ENCODE assay signal across 2 cellular contexts in the genomic region with DNA sequence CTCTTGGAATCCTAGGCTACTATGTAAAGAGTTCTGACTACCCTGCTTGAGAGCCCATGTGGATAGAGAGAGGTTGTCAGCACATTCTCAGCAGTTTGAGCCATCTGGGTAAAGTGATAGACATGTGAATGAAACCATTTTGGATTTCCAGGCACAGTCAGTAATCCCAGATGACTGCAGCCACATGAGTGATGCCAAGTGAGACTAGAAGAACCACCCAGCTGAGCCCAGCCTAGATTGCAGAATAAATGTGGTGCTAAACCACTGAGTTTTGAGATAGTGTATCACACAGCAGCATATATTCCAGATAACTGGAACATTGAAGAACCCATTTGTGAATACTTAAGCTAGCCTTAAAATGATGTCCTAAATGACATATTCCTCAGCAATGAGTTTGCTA.
TF ChIP-seq lines count a peak whose summit lies in the region.

No MANE protein-coding gene starts in this region.

TF ChIP-seq in HepG2, 621 proteins besides CTCF, POLR2A, EP300 and RAD21 (continued from another document):
- TF ChIP-seq ZNF275 (CRISPR knock-in tag; IDR thresholded peaks at IDR 0.05; ENCODE audit: borderline replicate concordance) (no peak), TSC22D2 (CRISPR knock-in tag; IDR thresholded peaks at IDR 0.05; ENCODE audit: borderline replicate concordance) (no peak), TBP (CRISPR knock-in tag; IDR thresholded peaks at IDR 0.05) (no peak), ETS1 (CRISPR knock-in tag; IDR thresholded peaks at IDR 0.05) (no peak)
- TF ChIP-seq, protein P1, sequence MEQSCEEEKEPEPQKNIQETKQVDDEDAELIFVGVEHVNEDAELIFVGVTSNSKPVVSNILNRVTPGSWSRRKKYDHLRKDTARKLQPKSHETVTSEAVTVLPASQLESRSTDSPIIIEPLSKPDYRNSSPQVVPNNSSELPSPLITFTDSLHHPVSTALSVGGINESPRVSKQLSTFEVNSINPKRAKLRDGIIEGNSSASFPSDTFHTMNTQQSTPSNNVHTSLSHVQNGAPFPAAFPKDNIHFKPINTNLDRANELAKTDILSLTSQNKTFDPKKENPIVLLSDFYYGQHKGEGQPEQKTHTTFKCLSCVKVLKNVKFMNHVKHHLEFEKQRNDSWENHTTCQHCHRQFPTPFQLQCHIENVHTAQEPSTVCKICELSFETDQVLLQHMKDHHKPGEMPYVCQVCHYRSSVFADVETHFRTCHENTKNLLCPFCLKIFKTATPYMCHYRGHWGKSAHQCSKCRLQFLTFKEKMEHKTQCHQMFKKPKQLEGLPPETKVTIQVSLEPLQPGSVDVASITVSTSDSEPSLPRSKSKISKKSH (CRISPR knock-in tag; IDR thresholded peaks at IDR 0.05; ENCODE audit: borderline replicate concordance) = no peak

TF ChIP-seq in K562, 482 proteins besides CTCF, POLR2A, EP300 and RAD21 (continued from another document):
- TF ChIP-seq RUNX1 (IDR thresholded peaks at IDR 0.05; ENCODE audit: low read depth) = no peak
- TF ChIP-seq ZBTB49 (CRISPR knock-in tag; IDR thresholded peaks at IDR 0.05; ENCODE audit: borderline replicate concordance) = no peak
- TF ChIP-seq ZBED1 (IDR thresholded peaks at IDR 0.05) = no peak
- TF ChIP-seq CREB5 (CRISPR knock-in tag; IDR thresholded peaks at IDR 0.05) = no peak
- TF ChIP-seq, protein P2, sequence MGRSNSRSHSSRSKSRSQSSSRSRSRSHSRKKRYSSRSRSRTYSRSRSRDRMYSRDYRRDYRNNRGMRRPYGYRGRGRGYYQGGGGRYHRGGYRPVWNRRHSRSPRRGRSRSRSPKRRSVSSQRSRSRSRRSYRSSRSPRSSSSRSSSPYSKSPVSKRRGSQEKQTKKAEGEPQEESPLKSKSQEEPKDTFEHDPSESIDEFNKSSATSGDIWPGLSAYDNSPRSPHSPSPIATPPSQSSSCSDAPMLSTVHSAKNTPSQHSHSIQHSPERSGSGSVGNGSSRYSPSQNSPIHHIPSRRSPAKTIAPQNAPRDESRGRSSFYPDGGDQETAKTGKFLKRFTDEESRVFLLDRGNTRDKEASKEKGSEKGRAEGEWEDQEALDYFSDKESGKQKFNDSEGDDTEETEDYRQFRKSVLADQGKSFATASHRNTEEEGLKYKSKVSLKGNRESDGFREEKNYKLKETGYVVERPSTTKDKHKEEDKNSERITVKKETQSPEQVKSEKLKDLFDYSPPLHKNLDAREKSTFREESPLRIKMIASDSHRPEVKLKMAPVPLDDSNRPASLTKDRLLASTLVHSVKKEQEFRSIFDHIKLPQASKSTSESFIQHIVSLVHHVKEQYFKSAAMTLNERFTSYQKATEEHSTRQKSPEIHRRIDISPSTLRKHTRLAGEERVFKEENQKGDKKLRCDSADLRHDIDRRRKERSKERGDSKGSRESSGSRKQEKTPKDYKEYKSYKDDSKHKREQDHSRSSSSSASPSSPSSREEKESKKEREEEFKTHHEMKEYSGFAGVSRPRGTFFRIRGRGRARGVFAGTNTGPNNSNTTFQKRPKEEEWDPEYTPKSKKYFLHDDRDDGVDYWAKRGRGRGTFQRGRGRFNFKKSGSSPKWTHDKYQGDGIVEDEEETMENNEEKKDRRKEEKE (IDR thresholded peaks at IDR 0.05; ENCODE audit: borderline replicate concordance in 1 of 2, control insufficient read depth in 1 of 2, low read depth in 2 of 2, low read length in 1 of 2) = no peak
- TF ChIP-seq ARID3A (IDR thresholded peaks at IDR 0.05; ENCODE audit: borderline replicate concordance, low read depth, low read length) = no peak
- TF ChIP-seq ATF4 (CRISPR knock-in tag; IDR thresholded peaks at IDR 0.05) = no peak
- TF ChIP-seq ZNF431 (CRISPR knock-in tag; IDR thresholded peaks at IDR 0.05) = no peak
- TF ChIP-seq, protein P3, sequence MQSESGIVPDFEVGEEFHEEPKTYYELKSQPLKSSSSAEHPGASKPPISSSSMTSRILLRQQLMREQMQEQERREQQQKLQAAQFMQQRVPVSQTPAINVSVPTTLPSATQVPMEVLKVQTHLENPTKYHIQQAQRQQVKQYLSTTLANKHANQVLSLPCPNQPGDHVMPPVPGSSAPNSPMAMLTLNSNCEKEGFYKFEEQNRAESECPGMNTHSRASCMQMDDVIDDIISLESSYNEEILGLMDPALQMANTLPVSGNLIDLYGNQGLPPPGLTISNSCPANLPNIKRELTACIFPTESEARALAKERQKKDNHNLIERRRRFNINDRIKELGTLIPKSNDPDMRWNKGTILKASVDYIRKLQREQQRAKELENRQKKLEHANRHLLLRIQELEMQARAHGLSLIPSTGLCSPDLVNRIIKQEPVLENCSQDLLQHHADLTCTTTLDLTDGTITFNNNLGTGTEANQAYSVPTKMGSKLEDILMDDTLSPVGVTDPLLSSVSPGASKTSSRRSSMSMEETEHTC (IDR thresholded peaks at IDR 0.05) = no peak
- TF ChIP-seq ZNF232 (CRISPR knock-in tag; IDR thresholded peaks at IDR 0.05) = no peak
- TF ChIP-seq ZNF699 (CRISPR knock-in tag; IDR thresholded peaks at IDR 0.05; ENCODE audit: insufficient replicate concordance) = no peak
- TF ChIP-seq, protein P4, sequence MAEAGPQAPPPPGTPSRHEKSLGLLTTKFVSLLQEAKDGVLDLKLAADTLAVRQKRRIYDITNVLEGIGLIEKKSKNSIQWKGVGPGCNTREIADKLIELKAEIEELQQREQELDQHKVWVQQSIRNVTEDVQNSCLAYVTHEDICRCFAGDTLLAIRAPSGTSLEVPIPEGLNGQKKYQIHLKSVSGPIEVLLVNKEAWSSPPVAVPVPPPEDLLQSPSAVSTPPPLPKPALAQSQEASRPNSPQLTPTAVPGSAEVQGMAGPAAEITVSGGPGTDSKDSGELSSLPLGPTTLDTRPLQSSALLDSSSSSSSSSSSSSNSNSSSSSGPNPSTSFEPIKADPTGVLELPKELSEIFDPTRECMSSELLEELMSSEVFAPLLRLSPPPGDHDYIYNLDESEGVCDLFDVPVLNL (CRISPR knock-in tag; IDR thresholded peaks at IDR 0.05; ENCODE audit: low read depth) = no peak
- no peak for TF ChIP-seq E2F5 (CRISPR knock-in tag; IDR thresholded peaks at IDR 0.05)
- no peak for TF ChIP-seq SMAD4 (CRISPR knock-in tag; conservative IDR thresholded peaks at IDR 0.05)
- TF ChIP-seq, protein P5, sequence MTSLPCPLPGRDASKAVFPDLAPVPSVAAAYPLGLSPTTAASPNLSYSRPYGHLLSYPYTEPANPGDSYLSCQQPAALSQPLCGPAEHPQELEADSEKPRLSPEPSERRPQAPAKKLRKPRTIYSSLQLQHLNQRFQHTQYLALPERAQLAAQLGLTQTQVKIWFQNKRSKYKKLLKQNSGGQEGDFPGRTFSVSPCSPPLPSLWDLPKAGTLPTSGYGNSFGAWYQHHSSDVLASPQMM (CRISPR knock-in tag; IDR thresholded peaks at IDR 0.05) = no peak
- no peak for TF ChIP-seq CBX3 (IDR thresholded peaks at IDR 0.05; ENCODE audit: borderline replicate concordance in 1 of 2, low read length in 2 of 2)
